ENCODE assay signal across 9 cellular contexts in genomic region chr22:35540600-35541253, GRCh38. TPM values are rescaled to one million over a fixed set of nuclear protein-coding genes. Genes with fewer than 3 reads are reported as not detected.
A peak's percentile ranks its signal among the peaks of the same experiment; 100 is the strongest.
DNase-seq lines count a peak whose midpoint lies in the region; ATAC-seq, FAIRE-seq and TF ChIP-seq lines count a peak whose summit lies in the region.
"Had no signal": no experiment of that assay in that cellular context is flagged by ENCODE, and none has a peak within 500 bp of the region (broad histone marks: within the 10 kb centered on the region; RNA-seq: fewer than 3 reads in every experiment).

RASD2 (plus strand) TSS chr22:35540831; CDS start chr22:35546810, 5,979 bp downstream.

- POLR2A ChIA-PET in HEK293 (lab: Yijun Ruan, JAX) = interaction anchor here (1.0 to 2.1 kb wide), 3 partner anchors 12 to 241 kb away, joined by 3 to 11 read pairs (median 4); partner anchors contain the start of gene TOM1

- DNase-seq in T follicular helper cell (ENCODE audit: low read depth) (peak; percentile 16), bronchial epithelial cell (ENCODE audit: low read depth) (no peak), right lobe of liver (no peak)
- DNase-seq in stimulated activated CD4-positive, alpha-beta T cell treated with anti-CD3 and anti-CD28 coated beads, TNF-alpha, amount 100 ng/mL, for 4 hours (ENCODE audit: low read depth in 3 of 3) = peak in 2 of 3 experiments; percentile 24 to 25
- no peak for DNase-seq in effector CD8-positive, alpha-beta T cell (lab: John Stamatoyannopoulos, UW)

- CTCF ChIA-PET in HEK293 (lab: Yijun Ruan, JAX) = interaction anchor here (0.7 to 3.5 kb wide), 5 partner anchors 11 to 43 kb away, joined by 3 to 26 read pairs (median 8); no protein-coding TSS in a partner anchor

- no peak for TF ChIP-seq POLR2A in right lobe of liver (IDR thresholded peaks at IDR 0.05)

- intact Hi-C loops in right lobe of liver (cut with DNase I) = no loop called here

- no peaks in the 10 kb centered on the region for H3K36me3 ChIP-seq in BLaER1 treated with 17β-estradiol and CSF1 and Interleukin-3, amounts not matched to agents 10 nM and 100 nM
- H3K36me3 ChIP-seq in HEK293 (ENCODE audit: control insufficient read depth in 2 of 2, insufficient read depth in 1 of 2, low read length in 2 of 2) (no peaks in the 10 kb centered on the region), bronchial epithelial cell (ENCODE audit: control insufficient read depth, insufficient read depth, low read length) (no peaks in the 10 kb centered on the region), right lobe of liver (no peaks in the 10 kb centered on the region)

- TF ChIP-seq CTCF in HEK293 (tag by site-specific recombination; IDR thresholded peaks at IDR 0.05) (no peak), bronchial epithelial cell (IDR thresholded peaks at IDR 0.05; ENCODE audit: insufficient read depth, low read length, severe bottlenecking) (no peak), right lobe of liver (IDR thresholded peaks at IDR 0.05) (no peak)

- no peak for FAIRE-seq in bronchial epithelial cell (lab: Jason Lieb, UNC)

- 0% methylated on average over 1 of the region's 49 CpGs for WGBS in right lobe of liver (ENCODE audit: insufficient coverage, low coverage, low lambda C conversion rate, missing lambda C conversion rate)

- H3K9ac ChIP-seq in BLaER1 treated with 17β-estradiol and CSF1 and Interleukin-3, amounts not matched to agents 10 nM and 100 nM = peak within 1 kb of the TSS; percentile 42 to 81 (median 70)

- ATAC-seq in right lobe of liver (no peak), GM18519 (IDR thresholded peaks at IDR 0.05; ENCODE audit: low FRiP score, unreplicated experiment) (no peak)

- no peaks in the 10 kb centered on the region for H3K9me3 ChIP-seq in BLaER1 treated with 17β-estradiol and CSF1 and Interleukin-3, amounts not matched to agents 10 nM and 100 nM (replicated peaks in 1 of 11)
- H3K9me3 ChIP-seq in HEK293 (ENCODE audit: control insufficient read depth, insufficient read depth, low read depth, low read length) (no peaks in the 10 kb centered on the region), right lobe of liver (no peaks in the 10 kb centered on the region)

- H3K27me3 ChIP-seq in BLaER1 treated with 17β-estradiol and CSF1 and Interleukin-3, amounts not matched to agents 10 nM and 100 nM = peaks cover 27 to 48% (median 33%) of the 10 kb centered on the region in 11 experiments
- peaks cover 19% of the 10 kb centered on the region for H3K27me3 ChIP-seq in bronchial epithelial cell (ENCODE audit: control insufficient read depth, insufficient read depth, low read length)
- no peaks in the 10 kb centered on the region for H3K27me3 ChIP-seq in right lobe of liver

- peak within 1 kb of the TSS; percentile 96 to 100 (median 99) for H3K4me2 ChIP-seq in BLaER1 treated with 17β-estradiol and CSF1 and Interleukin-3, amounts not matched to agents 10 nM and 100 nM

- peaks cover 26 to 85% (median 70%) of the 10 kb centered on the region in 10 experiments for H3K4me1 ChIP-seq in BLaER1 treated with 17β-estradiol and CSF1 and Interleukin-3, amounts not matched to agents 10 nM and 100 nM
- H3K4me1 ChIP-seq in HEK293 (ENCODE audit: control insufficient read depth, insufficient read depth, low read length) (no peaks in the 10 kb centered on the region; the same call in 1 of the 2 replicates), right lobe of liver (peaks cover 0 to 27% (median 8%) of the 10 kb centered on the region in 4 donors)

- H4K20me1 ChIP-seq in BLaER1 treated with 17β-estradiol and CSF1 and Interleukin-3, amounts not matched to agents 10 nM and 100 nM = peaks cover 0 to 41% (median 5%) of the 10 kb centered on the region in 11 experiments; a peak in 12 of 22 replicates

- H3K4me3 ChIP-seq in BLaER1 treated with 17β-estradiol and CSF1 and Interleukin-3, amounts not matched to agents 10 nM and 100 nM = peak within 1 kb of the TSS; percentile 53 to 73 (median 60)
- H3K4me3 ChIP-seq in HEK293 (ENCODE audit: low read depth, low read length) = peak within 1 kb of the TSS; percentile 56
- peak within 1 kb of the TSS; percentile 49 for H3K4me3 ChIP-seq in bronchial epithelial cell (ENCODE audit: low read depth, low read length)
- H3K4me3 ChIP-seq in right lobe of liver = peak within 1 kb of the TSS; percentile 40 to 53 (median 50)

- H3K27ac ChIP-seq in BLaER1 treated with 17β-estradiol and CSF1 and Interleukin-3, amounts not matched to agents 10 nM and 100 nM = peak within 1 kb of the TSS in 10 of 11 experiments; percentile 13 to 80 (median 52); a peak in 14 of 22 replicates
- H3K27ac ChIP-seq in HEK293 (ENCODE audit: extremely low read depth, low read depth, low read length) (peak within 1 kb of the TSS; percentile 28; the same call in 1 of the 2 replicates), right lobe of liver (peak within 1 kb of the TSS in 1 of 3 donors; percentile 25)

TF ChIP-seq in HEK293, 187 proteins besides CTCF, POLR2A, EP300 and RAD21 (continues in another document):
- TF ChIP-seq ZNF335 (tag by site-specific recombination; conservative IDR thresholded peaks at IDR 0.05) = peak; percentile 85
- no peak for TF ChIP-seq ZSCAN23 (tag by site-specific recombination; IDR thresholded peaks at IDR 0.05)
- TF ChIP-seq ZNF600 (tag by site-specific recombination; IDR thresholded peaks at IDR 0.05) = peak; percentile 42; the same call in 1 of the 2 replicates
- no peak for TF ChIP-seq KLF10 (tag by site-specific recombination; IDR thresholded peaks at IDR 0.05)
- no peak for TF ChIP-seq ZNF777 (tag by site-specific recombination; IDR thresholded peaks at IDR 0.05; ENCODE audit: borderline replicate concordance)
- TF ChIP-seq ZNF146 (tag by site-specific recombination; IDR thresholded peaks at IDR 0.05) = no peak
- TF ChIP-seq ZNF211 (tag by site-specific recombination; IDR thresholded peaks at IDR 0.05; ENCODE audit: low read depth) = no peak
- TF ChIP-seq SP3 (tag by site-specific recombination; IDR thresholded peaks at IDR 0.05) = peak; percentile 79
- TF ChIP-seq, protein P1, sequence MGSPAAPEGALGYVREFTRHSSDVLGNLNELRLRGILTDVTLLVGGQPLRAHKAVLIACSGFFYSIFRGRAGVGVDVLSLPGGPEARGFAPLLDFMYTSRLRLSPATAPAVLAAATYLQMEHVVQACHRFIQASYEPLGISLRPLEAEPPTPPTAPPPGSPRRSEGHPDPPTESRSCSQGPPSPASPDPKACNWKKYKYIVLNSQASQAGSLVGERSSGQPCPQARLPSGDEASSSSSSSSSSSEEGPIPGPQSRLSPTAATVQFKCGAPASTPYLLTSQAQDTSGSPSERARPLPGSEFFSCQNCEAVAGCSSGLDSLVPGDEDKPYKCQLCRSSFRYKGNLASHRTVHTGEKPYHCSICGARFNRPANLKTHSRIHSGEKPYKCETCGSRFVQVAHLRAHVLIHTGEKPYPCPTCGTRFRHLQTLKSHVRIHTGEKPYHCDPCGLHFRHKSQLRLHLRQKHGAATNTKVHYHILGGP (tag by site-specific recombination; IDR thresholded peaks at IDR 0.05) = no peak
- no peak for TF ChIP-seq YY1 (tag by site-specific recombination; IDR thresholded peaks at IDR 0.05)
- TF ChIP-seq ZBTB1 (tag by site-specific recombination; IDR thresholded peaks at IDR 0.05) = no peak
- no peak for TF ChIP-seq ZNF221 (tag by site-specific recombination; IDR thresholded peaks at IDR 0.05; ENCODE audit: borderline replicate concordance)
- TF ChIP-seq WT1 (tag by site-specific recombination; IDR thresholded peaks at IDR 0.05) = peak; percentile 55
- TF ChIP-seq HOXA7 (CRISPR knock-in tag; IDR thresholded peaks at IDR 0.05; ENCODE audit: borderline replicate concordance) = no peak
- peak; percentile 33; the same call in 1 of the 2 replicates for TF ChIP-seq ZNF394 (tag by site-specific recombination; IDR thresholded peaks at IDR 0.05; ENCODE audit: borderline replicate concordance)
- TF ChIP-seq ZEB2 (tag by site-specific recombination; IDR thresholded peaks at IDR 0.05) = 0 out of 2 replicates have a peak, but pooled peaks have one; percentile 21
- TF ChIP-seq ZNF521 (tag by site-specific recombination; IDR thresholded peaks at IDR 0.05) = no peak
- TF ChIP-seq ZNF488 (tag by site-specific recombination; IDR thresholded peaks at IDR 0.05) = no peak
- TF ChIP-seq ZIC2 (tag by site-specific recombination; IDR thresholded peaks at IDR 0.05) = peak; percentile 92
- no peak for TF ChIP-seq SETDB1 (IDR thresholded peaks at IDR 0.05; ENCODE audit: insufficient read length, low read length)
- TF ChIP-seq SP7 (tag by site-specific recombination; IDR thresholded peaks at IDR 0.05) = peak; percentile 74
- TF ChIP-seq, protein P2, sequence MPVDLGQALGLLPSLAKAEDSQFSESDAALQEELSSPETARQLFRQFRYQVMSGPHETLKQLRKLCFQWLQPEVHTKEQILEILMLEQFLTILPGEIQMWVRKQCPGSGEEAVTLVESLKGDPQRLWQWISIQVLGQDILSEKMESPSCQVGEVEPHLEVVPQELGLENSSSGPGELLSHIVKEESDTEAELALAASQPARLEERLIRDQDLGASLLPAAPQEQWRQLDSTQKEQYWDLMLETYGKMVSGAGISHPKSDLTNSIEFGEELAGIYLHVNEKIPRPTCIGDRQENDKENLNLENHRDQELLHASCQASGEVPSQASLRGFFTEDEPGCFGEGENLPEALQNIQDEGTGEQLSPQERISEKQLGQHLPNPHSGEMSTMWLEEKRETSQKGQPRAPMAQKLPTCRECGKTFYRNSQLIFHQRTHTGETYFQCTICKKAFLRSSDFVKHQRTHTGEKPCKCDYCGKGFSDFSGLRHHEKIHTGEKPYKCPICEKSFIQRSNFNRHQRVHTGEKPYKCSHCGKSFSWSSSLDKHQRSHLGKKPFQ (tag by site-specific recombination; IDR thresholded peaks at IDR 0.05) = no peak
- TF ChIP-seq ZBTB17 (tag by site-specific recombination; IDR thresholded peaks at IDR 0.05) = peak; percentile 41; the same call in 1 of the 2 replicates
- no peak for TF ChIP-seq KLF9 (tag by site-specific recombination; IDR thresholded peaks at IDR 0.05; ENCODE audit: low read depth)
- TF ChIP-seq EGR2 (tag by site-specific recombination; IDR thresholded peaks at IDR 0.05; ENCODE audit: low read depth) = peak; percentile 73

RNA-seq across cellular contexts. Expression of gene RASD2, which starts in this region (rescaled TPM):
- total RNA-seq in bronchial epithelial cell (0.13 and 0.26 TPM in 2 replicates), right lobe of liver (under 1 TPM in 4 of 6 experiments, not detected in 2; 0.05 to 0.20 (median 0.07) TPM)
- total RNA-seq: HT1080 had no signal

Comparison
In these comparisons a context has a peak if more than half of its experiments do, and no peak if none do; other contexts are left out.
1. DNase-seq: peak in T follicular helper cell (single experiment) and stimulated activated CD4-positive, alpha-beta T cell treated with anti-CD3 and anti-CD28 coated beads, TNF-alpha, amount 100 ng/mL, for 4 hours (2 of 3); none in bronchial epithelial cell (single experiment), right lobe of liver (0 of 3) and effector CD8-positive, alpha-beta T cell (single experiment).
2. Peak in every context shown above with its lines, with median percentiles within 50 percentile points of each other: H3K4me3 ChIP-seq.